In genomic region chr18:38318416-38318815, GRCh38 we compare ENCODE assay signal across 9 cellular contexts.
"Had no signal": no experiment of that assay in that cellular context is flagged by ENCODE, and none has a peak within 500 bp of the region (broad histone marks: within the 10 kb centered on the region; RNA-seq: fewer than 3 reads in every experiment).

No MANE protein-coding gene starts in this region.

- ATAC-seq: K562 had no signal

- H3K4me3 ChIP-seq: GM23248, K562 had no signal

- DNase-seq: GM23248, GOT3, H9, HCEC 1CT, IMR-90, KG1 had no signal

- H3K9ac ChIP-seq: GM23248 had no signal

- H2AFZ ChIP-seq: GM23248 had no signal

- FAIRE-seq: H54, HTR-8/SVneo, K562 had no signal

- H3K27ac ChIP-seq: GM23248 had no signal
